ENCODE assay signal across 16 cellular contexts in genomic region chr5:175692996-175693700, GRCh38. TPM values are rescaled to one million over a fixed set of nuclear protein-coding genes. Genes with fewer than 3 reads are reported as not detected.
DNase-seq lines count a peak whose midpoint lies in the region; ATAC-seq and TF ChIP-seq lines count a peak whose summit lies in the region.
"Had no signal": no experiment of that assay in that cellular context is flagged by ENCODE, and none has a peak within 500 bp of the region (broad histone marks: within the 10 kb centered on the region; RNA-seq: fewer than 3 reads in every experiment).

No MANE protein-coding gene starts in this region.

- H3K27me3 ChIP-seq in CD8-positive, alpha-beta T cell (ENCODE audit: insufficient read depth, low read length) = no peaks in the 10 kb centered on the region
- no peaks in the 10 kb centered on the region for H3K27me3 ChIP-seq in sigmoid colon

- CTCF ChIA-PET in activated CD8-positive, alpha-beta T cell treated with anti-CD3 and anti-CD28 coated beads, Interleukin-2, amount 10 ng/mL, durations not matched to agents 7 days and 5 days (lab: Charles Lee) = interaction anchor here (1.1 to 3.2 kb wide), 3 partner anchors 8 to 161 kb away, joined by 4 to 36 read pairs (median 4); no protein-coding TSS in a partner anchor
- CTCF ChIA-PET in activated CD8-positive, alpha-beta T cell treated with anti-CD3 and anti-CD28 coated beads for 36 hours (lab: Charles Lee) = interaction anchor here (1.2 to 8.1 kb wide), 3 partner anchors 42 to 159 kb away, joined by 3 to 119 read pairs (median 4); no protein-coding TSS in a partner anchor
- CTCF ChIA-PET in CD8-positive, alpha-beta T cell (lab: Charles Lee) = interaction anchor here (11.9 kb wide), 1 partner anchor 159 kb away, joined by 214 read pairs; no protein-coding TSS in a partner anchor

- no peak overlapping the region for H3K27ac ChIP-seq in CD8-positive, alpha-beta T cell (ENCODE audit: low read depth, low read length)
- peak overlapping the region; percentile 6 for H3K27ac ChIP-seq in cingulate gyrus (ENCODE audit: low read depth, low read length)
- peak overlapping the region in 2 of 4 donors; percentile 12 to 18 for H3K27ac ChIP-seq in sigmoid colon
- H3K27ac ChIP-seq: parathyroid adenoma had no signal

- 68 to 78% methylated on average over 12 of the region's 12 CpGs for WGBS in sigmoid colon, 2 donors

- no peak for TF ChIP-seq POLR2A in sigmoid colon (IDR thresholded peaks at IDR 0.05)

- no peaks in the 10 kb centered on the region for H3K9me3 Mint-ChIP-seq in activated CD8-positive, alpha-beta T cell treated with anti-CD3 and anti-CD28 coated beads, Interleukin-2, amount 10 ng/mL, durations not matched to agents 7 days and 5 days (ENCODE audit: insufficient read depth)
- H3K9me3 Mint-ChIP-seq in activated CD8-positive, alpha-beta T cell treated with anti-CD3 and anti-CD28 coated beads for 36 hours = no peaks in the 10 kb centered on the region
- no peaks in the 10 kb centered on the region for H3K9me3 Mint-ChIP-seq in CD8-positive, alpha-beta T cell
- H3K9me3 Mint-ChIP-seq: stimulated activated naive B cell treated with anti-CD40 and anti-IgM and Interleukin-4, amounts not matched to agents 10 μg/mL and 1 μg/mL and 100 μg/mL, for 72 hours had no signal

- peaks cover 22% of the 10 kb centered on the region for H3K4me1 ChIP-seq in CD8-positive, alpha-beta T cell (ENCODE audit: insufficient read depth, low read length)
- H3K4me1 ChIP-seq in sigmoid colon = peaks cover 0 to 10% (median 0%) of the 10 kb centered on the region in 4 donors

- H3K9me3 ChIP-seq in CD8-positive, alpha-beta T cell (ENCODE audit: low read length) = no peaks in the 10 kb centered on the region
- H3K9me3 ChIP-seq in sigmoid colon = no peaks in the 10 kb centered on the region
- H3K9me3 ChIP-seq: Caco-2 had no signal

- in situ Hi-C loops in KBM-7 (cut with MboI; ENCODE audit: low pct_unique_long_range_greater_than_20kb, low sequenced_read_pairs) = no loop called here

- no peaks in the 10 kb centered on the region for H3K36me3 ChIP-seq in CD8-positive, alpha-beta T cell (ENCODE audit: insufficient read depth, low read length)
- H3K36me3 ChIP-seq in sigmoid colon = no peaks in the 10 kb centered on the region

- no peak for TF ChIP-seq EP300 in sigmoid colon (IDR thresholded peaks at IDR 0.05)

- no peak for DNase-seq in activated CD8-positive, alpha-beta T cell treated with anti-CD3 and anti-CD28 coated beads, Interleukin-2, amount 10 ng/mL, durations not matched to agents 7 days and 5 days
- DNase-seq in activated CD8-positive, alpha-beta T cell treated with anti-CD3 and anti-CD28 coated beads for 36 hours = no peak
- DNase-seq in CD8-positive, alpha-beta T cell = no peak
- peak; percentile 64 for DNase-seq in sigmoid colon
- DNase-seq in effector CD8-positive, alpha-beta T cell (lab: John Stamatoyannopoulos, UW) = no peak
- DNase-seq in KBM-7 = no peak
- DNase-seq: activated gamma-delta T cell; Caco-2; endodermal cell; stimulated activated CD4-positive, alpha-beta T cell treated with anti-CD3 and anti-CD28 coated beads, Interleukin-12 subunit alpha, Interleukin-12 subunit beta, amount 100 ng/mL, for 4 hours; stimulated activated naive B cell treated with anti-CD40 and anti-IgM and Interleukin-4, amounts not matched to agents 10 μg/mL and 1 μg/mL and 100 μg/mL, for 72 hours had no signal

- no peak overlapping the region for H3K4me3 Mint-ChIP-seq in activated CD8-positive, alpha-beta T cell treated with anti-CD3 and anti-CD28 coated beads, Interleukin-2, amount 10 ng/mL, durations not matched to agents 7 days and 5 days
- H3K4me3 Mint-ChIP-seq in activated CD8-positive, alpha-beta T cell treated with anti-CD3 and anti-CD28 coated beads for 36 hours = no peak overlapping the region
- no peak overlapping the region for H3K4me3 Mint-ChIP-seq in CD8-positive, alpha-beta T cell
- H3K4me3 Mint-ChIP-seq: endodermal cell; stimulated activated naive B cell treated with anti-CD40 and anti-IgM and Interleukin-4, amounts not matched to agents 10 μg/mL and 1 μg/mL and 100 μg/mL, for 72 hours had no signal

- no peak for TF ChIP-seq CTCF in activated CD8-positive, alpha-beta T cell treated with anti-CD3 and anti-CD28 coated beads for 36 hours (IDR thresholded peaks at IDR 0.05)
- TF ChIP-seq CTCF in CD8-positive, alpha-beta T cell (IDR thresholded peaks at IDR 0.05) = no peak
- TF ChIP-seq CTCF in sigmoid colon (IDR thresholded peaks at IDR 0.05) = no peak

- intact Hi-C loops in activated CD8-positive, alpha-beta T cell treated with anti-CD3 and anti-CD28 coated beads for 36 hours (cut with micrococcal nuclease) = no loop called here
- intact Hi-C loops in CD8-positive, alpha-beta T cell (cut with DNase I, micrococcal nuclease) = loop anchor here in 1 of 2 experiments (10.0 kb wide), 1 partner anchor 738 kb away; no protein-coding TSS in a partner anchor
- intact Hi-C loops in sigmoid colon (cut with DNase I) = no loop called here

- peaks cover 70% of the 10 kb centered on the region for H3K4me1 Mint-ChIP-seq in activated CD8-positive, alpha-beta T cell treated with anti-CD3 and anti-CD28 coated beads, Interleukin-2, amount 10 ng/mL, durations not matched to agents 7 days and 5 days (ENCODE audit: low read depth)
- peaks cover 46% of the 10 kb centered on the region for H3K4me1 Mint-ChIP-seq in activated CD8-positive, alpha-beta T cell treated with anti-CD3 and anti-CD28 coated beads for 36 hours (ENCODE audit: low read depth)
- H3K4me1 Mint-ChIP-seq in CD8-positive, alpha-beta T cell (ENCODE audit: low read depth) = peaks cover 39% of the 10 kb centered on the region

- no peak for ATAC-seq in activated CD8-positive, alpha-beta T cell treated with anti-CD3 and anti-CD28 coated beads, Interleukin-2, amount 10 ng/mL, durations not matched to agents 7 days and 5 days
- no peak for ATAC-seq in activated CD8-positive, alpha-beta T cell treated with anti-CD3 and anti-CD28 coated beads for 36 hours
- no peak for ATAC-seq in CD8-positive, alpha-beta T cell
- ATAC-seq in HG03095 (IDR thresholded peaks at IDR 0.05; ENCODE audit: unreplicated experiment) = no peak
- ATAC-seq: left colon; stimulated activated naive B cell treated with anti-CD40 and anti-IgM and Interleukin-4, amounts not matched to agents 10 μg/mL and 1 μg/mL and 100 μg/mL, for 72 hours had no signal

- peaks cover 39% of the 10 kb centered on the region for H3K36me3 Mint-ChIP-seq in activated CD8-positive, alpha-beta T cell treated with anti-CD3 and anti-CD28 coated beads, Interleukin-2, amount 10 ng/mL, durations not matched to agents 7 days and 5 days (ENCODE audit: low read depth)
- peaks cover 11% of the 10 kb centered on the region for H3K36me3 Mint-ChIP-seq in activated CD8-positive, alpha-beta T cell treated with anti-CD3 and anti-CD28 coated beads for 36 hours (ENCODE audit: low read depth)
- H3K36me3 Mint-ChIP-seq in CD8-positive, alpha-beta T cell = peaks cover 24% of the 10 kb centered on the region
- H3K36me3 Mint-ChIP-seq: stimulated activated naive B cell treated with anti-CD40 and anti-IgM and Interleukin-4, amounts not matched to agents 10 μg/mL and 1 μg/mL and 100 μg/mL, for 72 hours had no signal

- POLR2A ChIA-PET in activated CD8-positive, alpha-beta T cell treated with anti-CD3 and anti-CD28 coated beads, Interleukin-2, amount 10 ng/mL, durations not matched to agents 7 days and 5 days (lab: Charles Lee) = interaction anchor here (0.7 kb wide), 1 partner anchor 48 kb away, joined by 3 read pairs; no protein-coding TSS in a partner anchor
- POLR2A ChIA-PET in activated CD8-positive, alpha-beta T cell treated with anti-CD3 and anti-CD28 coated beads for 36 hours (lab: Charles Lee) = no interaction called here
- POLR2A ChIA-PET in CD8-positive, alpha-beta T cell (lab: Charles Lee) = no interaction called here

- H3K27me3 Mint-ChIP-seq in activated CD8-positive, alpha-beta T cell treated with anti-CD3 and anti-CD28 coated beads, Interleukin-2, amount 10 ng/mL, durations not matched to agents 7 days and 5 days (ENCODE audit: low read depth) = no peaks in the 10 kb centered on the region
- H3K27me3 Mint-ChIP-seq in activated CD8-positive, alpha-beta T cell treated with anti-CD3 and anti-CD28 coated beads for 36 hours = no peaks in the 10 kb centered on the region
- H3K27me3 Mint-ChIP-seq in CD8-positive, alpha-beta T cell (ENCODE audit: low read depth) = no peaks in the 10 kb centered on the region

- peak overlapping the region; percentile 73 for H3K27ac Mint-ChIP-seq in activated CD8-positive, alpha-beta T cell treated with anti-CD3 and anti-CD28 coated beads, Interleukin-2, amount 10 ng/mL, durations not matched to agents 7 days and 5 days
- no peak overlapping the region for H3K27ac Mint-ChIP-seq in activated CD8-positive, alpha-beta T cell treated with anti-CD3 and anti-CD28 coated beads for 36 hours
- peak overlapping the region; percentile 61 for H3K27ac Mint-ChIP-seq in CD8-positive, alpha-beta T cell
- H3K27ac Mint-ChIP-seq: stimulated activated naive B cell treated with anti-CD40 and anti-IgM and Interleukin-4, amounts not matched to agents 10 μg/mL and 1 μg/mL and 100 μg/mL, for 72 hours had no signal

- no peak overlapping the region for H3K4me3 ChIP-seq in CD8-positive, alpha-beta T cell (ENCODE audit: low read depth, low read length)
- no peak overlapping the region for H3K4me3 ChIP-seq in sigmoid colon

RNA-seq across cellular contexts. Expression of gene HRH2, which starts 35.3 kb away (rescaled TPM):
- total RNA-seq in activated CD8-positive, alpha-beta T cell treated with anti-CD3 and anti-CD28 coated beads, Interleukin-2, amount 10 ng/mL, durations not matched to agents 7 days and 5 days = 10 to 100 TPM; 26.9 to 27.5 TPM
- 10 to 100 TPM; 23.2 to 24.5 TPM for total RNA-seq in activated CD8-positive, alpha-beta T cell treated with anti-CD3 and anti-CD28 coated beads for 36 hours
- 1 to 10 TPM; 1.4 to 1.6 TPM for total RNA-seq in CD8-positive, alpha-beta T cell
- total RNA-seq in sigmoid colon = 1 to 10 TPM; 1.1 to 3.8 (median 2.0) TPM
- polyA plus RNA-seq in sigmoid colon = 1 to 10 TPM in 1 of 3 donors, under 1 TPM in 2; under 0.01 to 3.6 (median 0.23) TPM
- total RNA-seq: bronchial epithelial cell, Caco-2 had no signal

Comparison
In these comparisons a context has a peak if more than half of its experiments do, and no peak if none do; other contexts are left out.
1. RNA of gene HRH2, which starts 35.3 kb away (total RNA-seq): 26.9 to 27.5 TPM in activated CD8-positive, alpha-beta T cell treated with anti-CD3 and anti-CD28 coated beads, Interleukin-2, amount 10 ng/mL, durations not matched to agents 7 days and 5 days and 23.2 to 24.5 TPM in activated CD8-positive, alpha-beta T cell treated with anti-CD3 and anti-CD28 coated beads for 36 hours; 1.1 to 3.8 TPM in sigmoid colon and 1.4 to 1.6 TPM in CD8-positive, alpha-beta T cell; every median in the first group is over 4 times any median in the second.